11 cellular contexts compared by ENCODE assay signal in the genomic region with DNA sequence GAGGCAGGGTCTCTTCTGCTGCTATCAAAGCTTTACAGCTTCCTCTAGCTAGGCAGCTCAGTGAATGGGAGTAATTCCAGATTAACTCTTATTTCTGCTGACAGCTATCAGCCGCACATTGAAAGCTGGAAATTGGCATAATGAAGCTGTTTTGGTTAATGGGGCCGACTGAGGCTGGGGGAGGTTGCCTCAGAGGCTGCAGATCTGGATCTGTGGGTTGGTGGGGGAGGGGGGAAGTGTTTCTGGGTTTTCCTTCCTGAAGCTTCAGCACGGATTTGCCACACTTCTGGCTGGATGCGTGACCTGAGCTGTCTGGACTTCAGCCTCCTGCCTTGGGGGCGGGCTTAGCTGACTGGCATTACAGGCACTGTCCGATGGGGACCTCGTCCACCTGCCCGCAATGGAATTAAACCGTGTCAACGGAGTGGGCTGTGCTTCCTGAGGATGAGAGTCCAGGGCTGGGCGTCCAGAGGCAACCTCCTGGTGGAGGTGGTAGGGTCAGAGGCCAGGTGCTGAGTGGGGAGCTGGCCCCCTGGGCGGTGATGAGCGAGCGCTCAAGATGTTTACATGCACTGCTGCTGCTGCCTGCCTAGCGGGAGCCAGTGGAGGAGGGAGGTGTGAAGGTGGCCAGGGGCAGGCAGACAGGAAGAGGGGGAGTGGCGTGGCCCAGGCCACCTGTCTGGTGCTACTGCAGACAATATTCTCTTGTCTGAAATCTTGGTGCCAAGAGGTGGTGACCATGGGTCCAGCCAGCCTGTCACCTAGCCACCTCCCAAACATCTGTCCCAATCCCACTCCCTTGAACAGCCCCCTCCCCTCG. TPM values are rescaled to one million over a fixed set of nuclear protein-coding genes. Genes with fewer than 3 reads are reported as not detected.
DNase-seq lines count a peak whose midpoint lies in the region; ATAC-seq and TF ChIP-seq lines count a peak whose summit lies in the region.
"Had no signal": no experiment of that assay in that cellular context is flagged by ENCODE, and none has a peak within 500 bp of the region (broad histone marks: within the 10 kb centered on the region; RNA-seq: fewer than 3 reads in every experiment).

No MANE protein-coding gene starts in this region.

- no peaks in the 10 kb centered on the region for H3K27me3 ChIP-seq in hepatocyte

- H3K27ac Mint-ChIP-seq in stimulated activated effector memory CD8-positive, alpha-beta T cell treated with anti-CD3 and anti-CD28 coated beads, Interleukin-12 subunit alpha, Interleukin-12 subunit beta, amount 100 ng/mL, for 72 hours = no peak overlapping the region
- H3K27ac Mint-ChIP-seq: activated naive CD4-positive, alpha-beta T cell treated with anti-CD3 and anti-CD28 coated beads, Interleukin-2, amount 50 U/mL, for 24 hours; T-cell had no signal

- 6% methylated on average over 15 of the region's 17 CpGs for WGBS in hepatocyte (ENCODE audit: low lambda C conversion rate, missing lambda C conversion rate)

- no peaks in the 10 kb centered on the region for H3K9me2 ChIP-seq in hepatocyte (replicated peaks; ENCODE audit: insufficient read depth)

- H3K9me3 ChIP-seq in hepatocyte (ENCODE audit: low read depth) = no peaks in the 10 kb centered on the region

- peak; percentile 40 for DNase-seq in NK-92 treated with Interleukin-12 subunit alpha and Interleukin-12 subunit beta, amount 100 ng/mL, for 24 hours (lab: John Stamatoyannopoulos, UW)
- DNase-seq in NK-92 (lab: John Stamatoyannopoulos, UW; ENCODE audit: unreplicated experiment) = no peak
- DNase-seq in OCI-M1 (lab: John Stamatoyannopoulos, UW) = peak; percentile 30
- DNase-seq in hepatocyte (ENCODE audit: low spot score) = peak; percentile 90
- DNase-seq in stimulated activated effector memory CD8-positive, alpha-beta T cell treated with anti-CD3 and anti-CD28 coated beads, Interleukin-12 subunit alpha, Interleukin-12 subunit beta, amount 100 ng/mL, for 72 hours (ENCODE audit: low spot score in 2 of 2) = no peak
- DNase-seq in effector CD4-positive, alpha-beta T cell = no peak
- no peak for DNase-seq in H4 (ENCODE audit: low spot score)
- DNase-seq: HCEC 1CT, T-cell had no signal

- H3K4me2 ChIP-seq in hepatocyte = peak overlapping the region; percentile 64

- no peaks in the 10 kb centered on the region for H3K36me3 Mint-ChIP-seq in stimulated activated effector memory CD8-positive, alpha-beta T cell treated with anti-CD3 and anti-CD28 coated beads, Interleukin-12 subunit alpha, Interleukin-12 subunit beta, amount 100 ng/mL, for 72 hours
- H3K36me3 Mint-ChIP-seq: activated naive CD4-positive, alpha-beta T cell treated with anti-CD3 and anti-CD28 coated beads, Interleukin-2, amount 50 U/mL, for 24 hours; T-cell had no signal

- no peak overlapping the region for H2AFZ ChIP-seq in hepatocyte

- no peak overlapping the region for H3K4me3 ChIP-seq in hepatocyte

- peak overlapping the region; percentile 77 for H3K27ac ChIP-seq in hepatocyte

- H4K20me1 ChIP-seq in hepatocyte (ENCODE audit: insufficient read depth, poor library complexity, severe bottlenecking) = no peaks in the 10 kb centered on the region

- H3K9me3 Mint-ChIP-seq in stimulated activated effector memory CD8-positive, alpha-beta T cell treated with anti-CD3 and anti-CD28 coated beads, Interleukin-12 subunit alpha, Interleukin-12 subunit beta, amount 100 ng/mL, for 72 hours = no peaks in the 10 kb centered on the region
- H3K9me3 Mint-ChIP-seq: activated naive CD4-positive, alpha-beta T cell treated with anti-CD3 and anti-CD28 coated beads, Interleukin-2, amount 50 U/mL, for 24 hours; T-cell had no signal

- H3K79me2 ChIP-seq in hepatocyte = no peaks in the 10 kb centered on the region

- no peak for TF ChIP-seq CTCF in hepatocyte (IDR thresholded peaks at IDR 0.05; ENCODE audit: poor library complexity)

- no peak overlapping the region for H3K4me3 Mint-ChIP-seq in stimulated activated effector memory CD8-positive, alpha-beta T cell treated with anti-CD3 and anti-CD28 coated beads, Interleukin-12 subunit alpha, Interleukin-12 subunit beta, amount 100 ng/mL, for 72 hours
- H3K4me3 Mint-ChIP-seq: activated naive CD4-positive, alpha-beta T cell treated with anti-CD3 and anti-CD28 coated beads, Interleukin-2, amount 50 U/mL, for 24 hours; T-cell had no signal

- no peaks in the 10 kb centered on the region for H3K36me3 ChIP-seq in hepatocyte (replicated peaks; ENCODE audit: insufficient read depth, low read depth)

- peaks cover 20% of the 10 kb centered on the region for H3K4me1 ChIP-seq in hepatocyte (ENCODE audit: insufficient read depth)

- peak; percentile 3 for ATAC-seq in stimulated activated effector memory CD8-positive, alpha-beta T cell treated with anti-CD3 and anti-CD28 coated beads, Interleukin-12 subunit alpha, Interleukin-12 subunit beta, amount 100 ng/mL, for 72 hours
- no peak for ATAC-seq in GM18520 (IDR thresholded peaks at IDR 0.05; ENCODE audit: unreplicated experiment)
- ATAC-seq: T-cell had no signal

- peaks cover 22% of the 10 kb centered on the region for H3K4me1 Mint-ChIP-seq in stimulated activated effector memory CD8-positive, alpha-beta T cell treated with anti-CD3 and anti-CD28 coated beads, Interleukin-12 subunit alpha, Interleukin-12 subunit beta, amount 100 ng/mL, for 72 hours
- H3K4me1 Mint-ChIP-seq: activated naive CD4-positive, alpha-beta T cell treated with anti-CD3 and anti-CD28 coated beads, Interleukin-2, amount 50 U/mL, for 24 hours had no signal

RNA-seq across cellular contexts. Expression of gene ABCC3, which starts 6.7 kb away (rescaled TPM):
- 12.6 and 18.1 TPM in 2 replicates for total RNA-seq in hepatocyte
- 16.9 and 19.2 TPM in 2 replicates for polyA plus RNA-seq in hepatocyte
- 15.2 and 16.0 TPM in 2 replicates for total RNA-seq in H4 (2014; rRNA removed; shearing (Covaris generic))

Comparison
In these comparisons a context has a peak if more than half of its experiments do, and no peak if none do; other contexts are left out.
1. DNase-seq: peak in NK-92 treated with Interleukin-12 subunit alpha and Interleukin-12 subunit beta, amount 100 ng/mL, for 24 hours (single experiment), OCI-M1 (single experiment) and hepatocyte (single experiment); none in NK-92 (single experiment), stimulated activated effector memory CD8-positive, alpha-beta T cell treated with anti-CD3 and anti-CD28 coated beads, Interleukin-12 subunit alpha, Interleukin-12 subunit beta, amount 100 ng/mL, for 72 hours (0 of 2), effector CD4-positive, alpha-beta T cell (single experiment) and H4 (single experiment).